Comparison of ENCODE assay signal across 13 cellular contexts in the genomic region with DNA sequence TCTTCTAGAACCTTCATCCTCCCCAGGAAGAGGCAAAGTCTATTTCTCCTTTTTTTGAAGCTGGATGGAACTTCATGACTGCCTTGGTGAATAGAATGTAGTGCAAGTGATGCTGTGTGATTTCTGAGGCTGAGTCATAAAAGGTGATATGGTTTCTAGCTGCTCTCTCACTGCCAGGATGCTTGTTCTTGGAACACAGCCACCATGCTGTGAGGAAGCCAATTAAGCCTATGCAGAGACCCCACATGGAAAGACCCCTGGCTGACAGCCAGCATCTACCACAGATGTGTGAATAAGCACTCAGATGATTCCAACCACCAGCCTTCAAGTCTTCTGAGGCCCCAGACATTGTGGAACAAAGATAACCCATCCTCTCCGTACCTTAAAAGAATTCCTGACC. TPM values are rescaled to one million over a fixed set of nuclear protein-coding genes. Genes with fewer than 3 reads are reported as not detected.
DNase-seq lines count a peak whose midpoint lies in the region; TF ChIP-seq lines count a peak whose summit lies in the region.
"Had no signal": no experiment of that assay in that cellular context is flagged by ENCODE, and none has a peak within 500 bp of the region (broad histone marks: within the 10 kb centered on the region; RNA-seq: fewer than 3 reads in every experiment).

No MANE protein-coding gene starts in this region.

- H3K4me3 ChIP-seq in mammary epithelial cell (replicated peaks in 1 of 3; ENCODE audit: insufficient read depth in 1 of 3, low read depth in 2 of 3, low read length in 3 of 3) (no peak overlapping the region), cardiac fibroblast (replicated peaks in 1 of 2; ENCODE audit: low read depth in 2 of 2, low read length in 2 of 2) (no peak overlapping the region)
- H3K4me3 ChIP-seq: SK-N-MC had no signal

- no peak overlapping the region for H3K27ac ChIP-seq in mammary epithelial cell (ENCODE audit: insufficient read depth, low read depth, low read length)
- H3K27ac ChIP-seq: foreskin keratinocyte, SK-N-MC had no signal

- no TSS peak for BruUV-seq in MCF 10A (replicated peaks; lab: Mats Ljungman, UMichigan)
- BruUV-seq in mammary epithelial cell (replicated peaks; lab: Mats Ljungman, UMichigan) = no TSS peak
- BruUV-seq in Calu3 (replicated peaks; lab: Mats Ljungman, UMichigan) = no TSS peak

- no peaks in the 10 kb centered on the region for H3K9me3 ChIP-seq in mammary epithelial cell (replicated peaks; ENCODE audit: insufficient read depth, low read length)

- dilution Hi-C loops in mammary epithelial cell (cut with HindIII; ENCODE audit: low sequenced_read_pairs) = no loop called here

- 92% methylated on average over 1 of the region's 1 CpG for WGBS in mammary epithelial cell (ENCODE audit: low coverage, missing lambda C conversion rate)

- no peaks in the 10 kb centered on the region for H3K36me3 ChIP-seq in mammary epithelial cell (ENCODE audit: insufficient read depth, low read length)

- no peak overlapping the region for H3K4me2 ChIP-seq in mammary epithelial cell (ENCODE audit: insufficient read depth, low read depth, low read length)

- H3K79me2 ChIP-seq in mammary epithelial cell (ENCODE audit: insufficient read depth, low read length) = no peaks in the 10 kb centered on the region

- in situ Hi-C loops in mammary epithelial cell (cut with MboI; ENCODE audit: low sequenced_read_pairs in 2 of 2) = no loop called here

- H3K27ac Mint-ChIP-seq in MCF 10A (ENCODE audit: low read depth, unreplicated experiment) = no peak overlapping the region
- H3K27ac Mint-ChIP-seq in Calu3 (ENCODE audit: unreplicated experiment) = no peak overlapping the region
- H3K27ac Mint-ChIP-seq: WTC11 had no signal

- H3K4me1 Mint-ChIP-seq in MCF 10A (ENCODE audit: insufficient read depth, unreplicated experiment) = no peaks in the 10 kb centered on the region
- peaks cover 8% of the 10 kb centered on the region for H3K4me1 Mint-ChIP-seq in Calu3 (ENCODE audit: low read depth, unreplicated experiment)
- H3K4me1 Mint-ChIP-seq: WTC11 had no signal

- no peaks in the 10 kb centered on the region for H3K4me1 ChIP-seq in mammary epithelial cell (ENCODE audit: insufficient read depth, low read length)
- H3K4me1 ChIP-seq: foreskin keratinocyte had no signal

- H3K27me3 ChIP-seq in mammary epithelial cell (ENCODE audit: insufficient read depth, low read length) = no peaks in the 10 kb centered on the region
- H3K27me3 ChIP-seq: foreskin keratinocyte had no signal

- H3K27me3 Mint-ChIP-seq in MCF 10A (ENCODE audit: insufficient read depth, unreplicated experiment) = no peaks in the 10 kb centered on the region
- H3K27me3 Mint-ChIP-seq in Calu3 (ENCODE audit: unreplicated experiment) = no peaks in the 10 kb centered on the region

- POLR2A ChIA-PET in MCF 10A (lab: Yijun Ruan, JAX) = interaction anchor here (0.6 kb wide), 1 partner anchor 296 kb away, joined by 3 read pairs; no protein-coding TSS in a partner anchor

- H3K4me3 Mint-ChIP-seq in MCF 10A (ENCODE audit: unreplicated experiment) = no peak overlapping the region
- no peak overlapping the region for H3K4me3 Mint-ChIP-seq in Calu3 (ENCODE audit: low read depth, unreplicated experiment)
- H3K4me3 Mint-ChIP-seq: WTC11 had no signal

- intact Hi-C loops in MCF 10A (cut with micrococcal nuclease) = no loop called here
- intact Hi-C loops in mammary epithelial cell (cut with micrococcal nuclease) = no loop called here
- intact Hi-C loops in Calu3 (cut with micrococcal nuclease; ENCODE audit: unreplicated experiment) = no loop called here

- H3K9me3 Mint-ChIP-seq in MCF 10A (ENCODE audit: unreplicated experiment) (no peaks in the 10 kb centered on the region), Calu3 (ENCODE audit: low read depth, unreplicated experiment) (no peaks in the 10 kb centered on the region)

- H3K36me3 Mint-ChIP-seq in MCF 10A (ENCODE audit: insufficient read depth, unreplicated experiment) (peaks cover 6% of the 10 kb centered on the region), Calu3 (ENCODE audit: insufficient read depth, unreplicated experiment) (no peaks in the 10 kb centered on the region)
- H3K36me3 Mint-ChIP-seq: WTC11 had no signal

- no peak overlapping the region for H3K9ac ChIP-seq in mammary epithelial cell (ENCODE audit: insufficient read depth, low read length)

- no peak overlapping the region for H2AFZ ChIP-seq in mammary epithelial cell (ENCODE audit: low read depth, low read length)

- no peaks in the 10 kb centered on the region for H4K20me1 ChIP-seq in mammary epithelial cell (ENCODE audit: insufficient read depth, low read length)

- TF ChIP-seq CTCF in MCF 10A (IDR thresholded peaks at IDR 0.05; ENCODE audit: unreplicated experiment) (no peak), mammary epithelial cell (conservative IDR thresholded peaks at IDR 0.05 in 1 of 2, IDR thresholded peaks at IDR 0.05 in 1 of 2; ENCODE audit: extremely low read depth in 1 of 2, insufficient read depth in 1 of 2, low read depth in 1 of 2, low read length in 2 of 2) (no peak), cardiac fibroblast (IDR thresholded peaks at IDR 0.05; ENCODE audit: low read depth, low read length) (no peak), Calu3 (IDR thresholded peaks at IDR 0.05; ENCODE audit: unreplicated experiment) (no peak)

- DNase-seq in MCF 10A (ENCODE audit: unreplicated experiment) (peak; percentile 6), mammary epithelial cell (no peak), NCI-H2171 (lab: John Stamatoyannopoulos, UW) (peak; percentile 87), cardiac fibroblast (ENCODE audit: low read depth in 2 of 2) (peak; percentile 6 to 25), Calu3 (no peak), activated gamma-delta T cell (lab: John Stamatoyannopoulos, UW) (no peak), MV-4-11 (lab: John Stamatoyannopoulos, UW) (no peak)
- DNase-seq in activated effector memory CD4-positive, alpha-beta T cell treated with anti-CD3 and anti-CD28 coated beads, Interleukin-2, amount 50 U/mL, for 16 hours = no peak
- DNase-seq: foreskin keratinocyte; Karpas-422; stimulated activated CD4-positive, alpha-beta T cell treated with anti-CD3 and anti-CD28 coated beads, Interleukin-2, amount 100 ng/mL, for 24 hours had no signal

- CTCF ChIA-PET in MCF 10A (lab: Yijun Ruan, JAX) = no interaction called here
- CTCF ChIA-PET in mammary epithelial cell (lab: Charles Lee; ENCODE audit: low non-redundant PET) = no interaction called here
- CTCF ChIA-PET in Calu3 (lab: Charles Lee) = no interaction called here

RNA-seq across cellular contexts. Expression of a gene that starts 57.0 kb away (rescaled TPM):
- total RNA-seq in MCF 10A (2022) (not detected in 2 replicates), mammary epithelial cell (not detected), Calu3 (2022) (5.3 and 7.6 TPM in 2 replicates)
- 0.02 TPM for polyA plus RNA-seq in mammary epithelial cell
- not detected for polyA minus RNA-seq in mammary epithelial cell

Comparison
In these comparisons a context has a peak if more than half of its experiments do, and no peak if none do; other contexts are left out.
1. DNase-seq: peak in MCF 10A (single experiment), NCI-H2171 (single experiment) and cardiac fibroblast (2 of 2); none in mammary epithelial cell (single experiment), activated effector memory CD4-positive, alpha-beta T cell treated with anti-CD3 and anti-CD28 coated beads, Interleukin-2, amount 50 U/mL, for 16 hours (single experiment), Calu3 (single experiment), activated gamma-delta T cell (single experiment) and MV-4-11 (single experiment).